In genomic region chr7:37571806-37572205, GRCh38 we compare ENCODE assay signal across 16 cellular contexts.
DNase-seq lines count a peak whose midpoint lies in the region; TF ChIP-seq lines count a peak whose summit lies in the region.
"Had no signal": no experiment of that assay in that cellular context is flagged by ENCODE, and none has a peak within 500 bp of the region (broad histone marks: within the 10 kb centered on the region; RNA-seq: fewer than 3 reads in every experiment).

No MANE protein-coding gene starts in this region.

- in situ Hi-C loops in Caki2 (cut with HindIII; ENCODE audit: low pct_unique_long_range_greater_than_20kb, low sequenced_read_pairs): no loop called here

- H3K4me3 ChIP-seq in kidney epithelial cell (ENCODE audit: low read depth, low read length) (no peak overlapping the region), thyroid gland (replicated peaks in 1 of 3) (no peak overlapping the region)
- H3K4me3 ChIP-seq: BLaER1 had no signal

- no peak for TF ChIP-seq CTCF in kidney epithelial cell (IDR thresholded peaks at IDR 0.05; ENCODE audit: insufficient read depth, low read length, poor library complexity, severe bottlenecking)
- TF ChIP-seq CTCF in thyroid gland (IDR thresholded peaks at IDR 0.05): no peak

- WGBS in thyroid gland, 2 donors: 31 to 40% methylated on average over 3 of the region's 3 CpGs

- peak; percentile 30 for DNase-seq in Caki2 (ENCODE audit: low read depth)
- peak; percentile 2 for DNase-seq in HK-2 (ENCODE audit: unreplicated experiment)
- DNase-seq in kidney epithelial cell (ENCODE audit: low read depth): peak; percentile 52
- DNase-seq in thyroid gland: peak; percentile 71 to 75
- DNase-seq in HT-29 (ENCODE audit: low spot score): no peak
- DNase-seq in EL: no peak
- DNase-seq in RKO (ENCODE audit: low spot score): no peak
- DNase-seq: 8988T; Calu3; CD4-positive, alpha-beta memory T cell; DMS 273 treated with DMSO at 0.1 percent for 48 hours; DMS53; GDM1; H9; KBM-7 had no signal

- no peaks in the 10 kb centered on the region for H3K27me3 ChIP-seq in kidney epithelial cell (ENCODE audit: control insufficient read depth, insufficient read depth, low read length)
- H3K27me3 ChIP-seq in thyroid gland: no peaks in the 10 kb centered on the region
- H3K27me3 ChIP-seq: BLaER1 had no signal

- H3K27ac ChIP-seq in thyroid gland: peak overlapping the region; percentile 62 to 88 (median 64)
- H3K27ac ChIP-seq: BLaER1 had no signal

- peaks cover 14 to 17% of the 10 kb centered on the region in 2 donors for H3K4me1 ChIP-seq in thyroid gland
- H3K4me1 ChIP-seq: BLaER1 had no signal

- TF ChIP-seq POLR2A in thyroid gland (IDR thresholded peaks at IDR 0.05): no peak

- H3K36me3 ChIP-seq in kidney epithelial cell (ENCODE audit: control insufficient read depth, insufficient read depth, low read length): no peaks in the 10 kb centered on the region
- no peaks in the 10 kb centered on the region for H3K36me3 ChIP-seq in thyroid gland
- H3K36me3 ChIP-seq: BLaER1 had no signal

- intact Hi-C loops in thyroid gland (cut with DNase I): no loop called here

- H3K9me3 ChIP-seq in thyroid gland: no peaks in the 10 kb centered on the region
- H3K9me3 ChIP-seq: BLaER1 had no signal

Comparison
In these comparisons a context has a peak if more than half of its experiments do, and no peak if none do; other contexts are left out.
1. DNase-seq: peak in Caki2 (single experiment), HK-2 (single experiment), kidney epithelial cell (single experiment) and thyroid gland (2 of 2); none in HT-29 (single experiment), EL (single experiment) and RKO (single experiment).